In the genomic region with DNA sequence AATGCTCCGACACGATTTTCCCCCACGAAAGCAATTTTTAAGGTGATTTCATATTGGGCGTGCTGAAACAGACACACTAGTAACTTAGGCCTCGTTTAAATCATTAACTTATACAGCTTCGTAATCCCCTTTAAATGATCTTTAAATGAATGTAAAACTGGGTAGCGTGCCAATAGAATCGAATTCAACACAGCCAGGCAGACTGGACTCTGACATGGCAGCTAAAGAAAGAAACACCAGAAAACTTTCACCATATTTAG, we compare ENCODE assay signal across 1 cellular context.
TF ChIP-seq lines count a peak whose summit lies in the region.

No MANE protein-coding gene starts in this region.

TF ChIP-seq in HEK293, 187 proteins besides CTCF, POLR2A, EP300 and RAD21 (continued from another document):
- TF ChIP-seq, protein P1, sequence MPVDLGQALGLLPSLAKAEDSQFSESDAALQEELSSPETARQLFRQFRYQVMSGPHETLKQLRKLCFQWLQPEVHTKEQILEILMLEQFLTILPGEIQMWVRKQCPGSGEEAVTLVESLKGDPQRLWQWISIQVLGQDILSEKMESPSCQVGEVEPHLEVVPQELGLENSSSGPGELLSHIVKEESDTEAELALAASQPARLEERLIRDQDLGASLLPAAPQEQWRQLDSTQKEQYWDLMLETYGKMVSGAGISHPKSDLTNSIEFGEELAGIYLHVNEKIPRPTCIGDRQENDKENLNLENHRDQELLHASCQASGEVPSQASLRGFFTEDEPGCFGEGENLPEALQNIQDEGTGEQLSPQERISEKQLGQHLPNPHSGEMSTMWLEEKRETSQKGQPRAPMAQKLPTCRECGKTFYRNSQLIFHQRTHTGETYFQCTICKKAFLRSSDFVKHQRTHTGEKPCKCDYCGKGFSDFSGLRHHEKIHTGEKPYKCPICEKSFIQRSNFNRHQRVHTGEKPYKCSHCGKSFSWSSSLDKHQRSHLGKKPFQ (tag by site-specific recombination; IDR thresholded peaks at IDR 0.05) = no peak
- TF ChIP-seq TCF7L2 (IDR thresholded peaks at IDR 0.05; ENCODE audit: borderline replicate concordance, low read depth, low read length) (no peak), SP7 (tag by site-specific recombination; IDR thresholded peaks at IDR 0.05) (no peak)
